9 cellular contexts compared by ENCODE assay signal in the genomic region with DNA sequence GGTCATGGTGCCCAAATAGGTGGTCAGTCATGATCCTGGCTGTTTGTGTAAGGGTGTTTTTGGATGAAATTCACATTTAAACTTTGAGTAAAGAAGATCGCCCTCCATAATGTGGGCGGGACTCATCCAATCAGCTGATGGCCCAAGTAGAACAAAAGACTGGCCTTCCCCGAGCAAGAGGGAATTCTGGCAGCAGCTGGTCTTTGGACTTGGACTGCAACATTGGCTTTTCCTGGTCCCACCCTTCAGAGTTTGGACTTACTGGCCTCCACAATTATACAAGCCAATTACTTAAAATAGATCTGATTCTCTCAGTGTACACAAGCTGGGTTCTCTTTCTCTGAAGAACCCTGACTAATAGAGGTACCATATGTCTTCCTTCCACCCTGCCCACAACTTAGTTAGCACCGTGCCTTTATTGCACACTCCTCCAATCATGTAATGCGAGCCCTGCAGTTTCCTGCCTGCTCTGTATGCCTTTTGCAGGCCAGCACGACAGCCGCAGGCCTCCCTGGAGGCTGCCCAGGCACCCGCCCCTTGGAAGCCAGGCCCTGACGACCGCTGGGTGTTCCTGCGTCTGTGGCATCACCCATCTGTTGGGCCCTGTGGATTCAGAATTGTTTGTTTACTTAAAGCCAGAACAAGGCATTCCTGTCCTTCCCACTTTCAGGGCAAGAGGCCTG. TPM values are rescaled to one million over a fixed set of nuclear protein-coding genes. Genes with fewer than 3 reads are reported as not detected.
DNase-seq lines count a peak whose midpoint lies in the region; ATAC-seq and FAIRE-seq lines count a peak whose summit lies in the region.
"Had no signal": no experiment of that assay in that cellular context is flagged by ENCODE, and none has a peak within 500 bp of the region (broad histone marks: within the 10 kb centered on the region; RNA-seq: fewer than 3 reads in every experiment).

No MANE protein-coding gene starts in this region.

- DNase-seq in NCI-H1436 (lab: John Stamatoyannopoulos, UW) (peak; percentile 3), NCI-H1436 treated with DMSO at 0.1 percent for 48 hours (lab: John Stamatoyannopoulos, UW) (no peak), mucosa of gallbladder (ENCODE audit: low spot score) (peak; percentile 65), urothelium cell line (ENCODE audit: low spot score) (peak; percentile 81), NCI-H146 treated with DMSO at 0.1 percent for 48 hours (lab: John Stamatoyannopoulos, UW; ENCODE audit: unreplicated experiment) (no peak), DMS79 (lab: John Stamatoyannopoulos, UW) (no peak)

- ATAC-seq in esophagus mucosa (peak; percentile 31), HG03039 (IDR thresholded peaks at IDR 0.05; ENCODE audit: unreplicated experiment) (no peak)

- peak; percentile 46 for FAIRE-seq in urothelium cell line (lab: Jason Lieb, UNC)
- FAIRE-seq: A204.1 had no signal

RNA-seq across cellular contexts. Expression of a gene that starts 1.2 kb away (rescaled TPM):
- total RNA-seq in esophagus mucosa (1.5 TPM), mucosa of gallbladder (18.8 TPM)

RNA-seq across cellular contexts. Expression of a gene that starts 20.5 kb away (rescaled TPM):
- total RNA-seq in esophagus mucosa (2.4 TPM), mucosa of gallbladder (23.1 TPM)

Comparison
In these comparisons a context has a peak if more than half of its experiments do, and no peak if none do; other contexts are left out.
1. DNase-seq: peak in NCI-H1436 (single experiment), mucosa of gallbladder (single experiment) and urothelium cell line (single experiment); none in NCI-H1436 treated with DMSO at 0.1 percent for 48 hours (single experiment), NCI-H146 treated with DMSO at 0.1 percent for 48 hours (single experiment) and DMS79 (single experiment).